Comparison of ENCODE assay signal across 1 cellular context in genomic region chr7:29375641-29376562, GRCh38.
TF ChIP-seq lines count a peak whose summit lies in the region.

No MANE protein-coding gene starts in this region.

TF ChIP-seq in HepG2, 621 proteins besides CTCF, POLR2A, EP300 and RAD21 (continued from another document and continues in another):
- no peak for TF ChIP-seq DMTF1 (CRISPR knock-in tag; IDR thresholded peaks at IDR 0.05)
- no peak for TF ChIP-seq NCOA5 (CRISPR knock-in tag; IDR thresholded peaks at IDR 0.05)
- peak; percentile 75; the same call in 1 of the 2 replicates for TF ChIP-seq TFAP4 (IDR thresholded peaks at IDR 0.05; ENCODE audit: borderline replicate concordance, low read depth)
- no peak for TF ChIP-seq PLRG1 (conservative IDR thresholded peaks at IDR 0.05)
- peak; percentile 12; the same call in 1 of the 2 replicates for TF ChIP-seq MIER3 (CRISPR knock-in tag; IDR thresholded peaks at IDR 0.05; ENCODE audit: borderline replicate concordance)
- no peak for TF ChIP-seq PRDM15 (CRISPR knock-in tag; IDR thresholded peaks at IDR 0.05)
- TF ChIP-seq TOE1 (CRISPR knock-in tag; IDR thresholded peaks at IDR 0.05), result no peak
- 0 out of 2 replicates have a peak, but pooled peaks have one; percentile 37 for TF ChIP-seq ATF7-NPFF (CRISPR knock-in tag; IDR thresholded peaks at IDR 0.05; ENCODE audit: low read depth)
- no peak for TF ChIP-seq NCOA2 (CRISPR knock-in tag; IDR thresholded peaks at IDR 0.05)
- 0 out of 2 replicates have a peak, but pooled peaks have one; percentile 25 for TF ChIP-seq MIXL1 (CRISPR knock-in tag; IDR thresholded peaks at IDR 0.05)
- no peak for TF ChIP-seq PCBP1 (IDR thresholded peaks at IDR 0.05; ENCODE audit: borderline replicate concordance, low read depth, low read length)
- TF ChIP-seq JUNB (CRISPR knock-in tag; IDR thresholded peaks at IDR 0.05; ENCODE audit: borderline replicate concordance), result no peak
- TF ChIP-seq THAP7 (CRISPR knock-in tag; IDR thresholded peaks at IDR 0.05), result no peak
- no peak for TF ChIP-seq MTF2 (CRISPR knock-in tag; IDR thresholded peaks at IDR 0.05; ENCODE audit: borderline replicate concordance)
- no peak for TF ChIP-seq PRPF4 (IDR thresholded peaks at IDR 0.05; ENCODE audit: low read depth, low read length, poor library complexity, severe bottlenecking)
- TF ChIP-seq MAFF (IDR thresholded peaks at IDR 0.05; ENCODE audit: low read depth, low read length), result peak; percentile 79
- no peak for TF ChIP-seq ZBTB4 (CRISPR knock-in tag; IDR thresholded peaks at IDR 0.05; ENCODE audit: borderline replicate concordance)
- TF ChIP-seq ZBTB21 (CRISPR knock-in tag; IDR thresholded peaks at IDR 0.05), result no peak
- no peak; the same call in 1 of the 2 replicates for TF ChIP-seq NR2F6 (IDR thresholded peaks at IDR 0.05)
- peak; percentile 56; the same call in 1 of the 2 replicates for TF ChIP-seq NR2F6 (CRISPR knock-in tag; IDR thresholded peaks at IDR 0.05)
- 0 out of 2 replicates have a peak, but pooled peaks have one; percentile 8 for TF ChIP-seq ISL2 (CRISPR knock-in tag; IDR thresholded peaks at IDR 0.05)
- no peak for TF ChIP-seq ZNF703 (CRISPR knock-in tag; IDR thresholded peaks at IDR 0.05; ENCODE audit: borderline replicate concordance)
- peak; percentile 66 for TF ChIP-seq MED1 (CRISPR knock-in tag; IDR thresholded peaks at IDR 0.05)
- TF ChIP-seq ZNF460 (CRISPR knock-in tag; IDR thresholded peaks at IDR 0.05; ENCODE audit: borderline replicate concordance), result no peak
- no peak for TF ChIP-seq TSC22D2 (CRISPR knock-in tag; IDR thresholded peaks at IDR 0.05; ENCODE audit: borderline replicate concordance)
- no peak for TF ChIP-seq HOXA9 (CRISPR knock-in tag; IDR thresholded peaks at IDR 0.05; ENCODE audit: borderline replicate concordance)
- no peak for TF ChIP-seq ZNF3 (CRISPR knock-in tag; IDR thresholded peaks at IDR 0.05)
- no peak for TF ChIP-seq GTF2F1 (IDR thresholded peaks at IDR 0.05; ENCODE audit: low read length)
- TF ChIP-seq ZNF143 (CRISPR knock-in tag; IDR thresholded peaks at IDR 0.05), result no peak
- TF ChIP-seq CHD2 (IDR thresholded peaks at IDR 0.05; ENCODE audit: low read depth, low read length), result no peak
- TF ChIP-seq YEATS4 (CRISPR knock-in tag; IDR thresholded peaks at IDR 0.05; ENCODE audit: borderline replicate concordance), result 0 out of 2 replicates have a peak, but pooled peaks have one; percentile 19
- TF ChIP-seq ZNF644 (CRISPR knock-in tag; IDR thresholded peaks at IDR 0.05; ENCODE audit: low read depth), result peak; percentile 50; the same call in 1 of the 2 replicates
- no peak for TF ChIP-seq ZNF180 (CRISPR knock-in tag; IDR thresholded peaks at IDR 0.05; ENCODE audit: borderline replicate concordance, low read depth)
- TF ChIP-seq AGO1 (IDR thresholded peaks at IDR 0.05; ENCODE audit: low read depth, low read length, poor library complexity, severe bottlenecking), result no peak
- peak; percentile 92 for TF ChIP-seq CEBPB (IDR thresholded peaks at IDR 0.05; ENCODE audit: borderline replicate concordance, low read depth, low read length)
- no peak for TF ChIP-seq CBX1 (IDR thresholded peaks at IDR 0.05; ENCODE audit: low read depth)
- peak; percentile 12 for TF ChIP-seq XRCC5 (optimal IDR thresholded peaks at IDR 0.05; ENCODE audit: low read length)
- TF ChIP-seq FOXJ3 (CRISPR knock-in tag; IDR thresholded peaks at IDR 0.05; ENCODE audit: borderline replicate concordance), result peak; percentile 22; the same call in 1 of the 2 replicates
- TF ChIP-seq CHD4 (IDR thresholded peaks at IDR 0.05; ENCODE audit: borderline replicate concordance, low read length), result no peak
- no peak for TF ChIP-seq MATR3 (CRISPR knock-in tag; IDR thresholded peaks at IDR 0.05)
- TF ChIP-seq ZNF589 (CRISPR knock-in tag; conservative IDR thresholded peaks at IDR 0.05), result no peak
- no peak for TF ChIP-seq TCF7 (IDR thresholded peaks at IDR 0.05; ENCODE audit: low read depth)
- TF ChIP-seq GATAD1 (CRISPR knock-in tag; IDR thresholded peaks at IDR 0.05), result peak; percentile 38; the same call in 1 of the 2 replicates
- no peak for TF ChIP-seq ZNF383 (CRISPR knock-in tag; IDR thresholded peaks at IDR 0.05; ENCODE audit: borderline replicate concordance)
- TF ChIP-seq POLR2AphosphoS5 (IDR thresholded peaks at IDR 0.05; ENCODE audit: low read depth, low read length), result no peak
- no peak for TF ChIP-seq NR0B2 (CRISPR knock-in tag; IDR thresholded peaks at IDR 0.05)
- TF ChIP-seq NONO (IDR thresholded peaks at IDR 0.05), result no peak
- TF ChIP-seq NONO (CRISPR knock-in tag; conservative IDR thresholded peaks at IDR 0.05), result peak; percentile 46; the same call in 1 of the 2 replicates
- TF ChIP-seq GPBP1L1 (CRISPR knock-in tag; IDR thresholded peaks at IDR 0.05), result no peak
- TF ChIP-seq ZEB1 (IDR thresholded peaks at IDR 0.05; ENCODE audit: insufficient replicate concordance, low read depth), result no peak
- TF ChIP-seq SAP130 (CRISPR knock-in tag; IDR thresholded peaks at IDR 0.05; ENCODE audit: low read depth), result peak; percentile 63; the same call in 1 of the 2 replicates
- no peak for TF ChIP-seq SPEN (CRISPR knock-in tag; IDR thresholded peaks at IDR 0.05; ENCODE audit: low read depth)
- TF ChIP-seq ZNF274 (CRISPR knock-in tag; IDR thresholded peaks at IDR 0.05), result no peak
- TF ChIP-seq ERF (CRISPR knock-in tag; IDR thresholded peaks at IDR 0.05), result 0 out of 2 replicates have a peak, but pooled peaks have one; percentile 18
- TF ChIP-seq ZNF577 (CRISPR knock-in tag; IDR thresholded peaks at IDR 0.05; ENCODE audit: borderline replicate concordance, low read depth), result no peak
- TF ChIP-seq PHF5A (CRISPR knock-in tag; IDR thresholded peaks at IDR 0.05; ENCODE audit: low read depth, unreplicated experiment), result no peak
- no peak for TF ChIP-seq POGZ (CRISPR knock-in tag; IDR thresholded peaks at IDR 0.05)
- TF ChIP-seq ZNF674 (CRISPR knock-in tag; IDR thresholded peaks at IDR 0.05; ENCODE audit: low read depth), result no peak
- no peak for TF ChIP-seq ZFYVE20 (CRISPR knock-in tag; IDR thresholded peaks at IDR 0.05; ENCODE audit: borderline replicate concordance, low read depth)
- TF ChIP-seq RNF219 (CRISPR knock-in tag; IDR thresholded peaks at IDR 0.05), result no peak
- TF ChIP-seq ZNF468 (CRISPR knock-in tag; IDR thresholded peaks at IDR 0.05), result no peak
- no peak for TF ChIP-seq ZFY (CRISPR knock-in tag; IDR thresholded peaks at IDR 0.05)
- no peak for TF ChIP-seq NFRKB (IDR thresholded peaks at IDR 0.05)
